ENCODE assay signal across 2 cellular contexts in the genomic region with DNA sequence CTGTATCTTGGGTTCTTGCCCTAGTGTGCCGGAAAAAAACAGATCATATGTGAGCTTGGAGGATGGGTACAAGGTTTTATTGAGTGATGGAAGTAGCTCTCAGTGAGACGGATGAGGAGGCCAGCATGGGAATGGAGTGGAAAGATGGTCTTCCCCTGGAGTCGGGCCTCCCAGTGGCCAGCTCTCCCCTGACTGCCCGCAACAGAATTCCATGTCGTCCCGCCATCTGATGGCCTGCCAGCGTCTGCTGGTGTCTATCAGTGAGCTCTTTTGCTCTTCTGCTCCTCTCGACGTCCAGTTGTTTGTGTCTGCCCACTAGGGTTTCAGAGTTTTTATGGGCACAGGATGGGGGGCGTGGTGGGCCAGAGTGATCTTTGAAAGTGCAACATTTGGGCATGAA.
TF ChIP-seq lines count a peak whose summit lies in the region.

No MANE protein-coding gene starts in this region.

TF ChIP-seq in GM23338, 12 proteins besides CTCF, POLR2A, EP300 and RAD21 (continued from another document):
- TF ChIP-seq, protein P1, sequence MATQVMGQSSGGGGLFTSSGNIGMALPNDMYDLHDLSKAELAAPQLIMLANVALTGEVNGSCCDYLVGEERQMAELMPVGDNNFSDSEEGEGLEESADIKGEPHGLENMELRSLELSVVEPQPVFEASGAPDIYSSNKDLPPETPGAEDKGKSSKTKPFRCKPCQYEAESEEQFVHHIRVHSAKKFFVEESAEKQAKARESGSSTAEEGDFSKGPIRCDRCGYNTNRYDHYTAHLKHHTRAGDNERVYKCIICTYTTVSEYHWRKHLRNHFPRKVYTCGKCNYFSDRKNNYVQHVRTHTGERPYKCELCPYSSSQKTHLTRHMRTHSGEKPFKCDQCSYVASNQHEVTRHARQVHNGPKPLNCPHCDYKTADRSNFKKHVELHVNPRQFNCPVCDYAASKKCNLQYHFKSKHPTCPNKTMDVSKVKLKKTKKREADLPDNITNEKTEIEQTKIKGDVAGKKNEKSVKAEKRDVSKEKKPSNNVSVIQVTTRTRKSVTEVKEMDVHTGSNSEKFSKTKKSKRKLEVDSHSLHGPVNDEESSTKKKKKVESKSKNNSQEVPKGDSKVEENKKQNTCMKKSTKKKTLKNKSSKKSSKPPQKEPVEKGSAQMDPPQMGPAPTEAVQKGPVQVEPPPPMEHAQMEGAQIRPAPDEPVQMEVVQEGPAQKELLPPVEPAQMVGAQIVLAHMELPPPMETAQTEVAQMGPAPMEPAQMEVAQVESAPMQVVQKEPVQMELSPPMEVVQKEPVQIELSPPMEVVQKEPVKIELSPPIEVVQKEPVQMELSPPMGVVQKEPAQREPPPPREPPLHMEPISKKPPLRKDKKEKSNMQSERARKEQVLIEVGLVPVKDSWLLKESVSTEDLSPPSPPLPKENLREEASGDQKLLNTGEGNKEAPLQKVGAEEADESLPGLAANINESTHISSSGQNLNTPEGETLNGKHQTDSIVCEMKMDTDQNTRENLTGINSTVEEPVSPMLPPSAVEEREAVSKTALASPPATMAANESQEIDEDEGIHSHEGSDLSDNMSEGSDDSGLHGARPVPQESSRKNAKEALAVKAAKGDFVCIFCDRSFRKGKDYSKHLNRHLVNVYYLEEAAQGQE (IDR thresholded peaks at IDR 0.05; ENCODE audit: unreplicated experiment), result no peak
- TF ChIP-seq POLR2AphosphoS5 (IDR thresholded peaks at IDR 0.05; ENCODE audit: low read depth), result no peak
- TF ChIP-seq EZH2phosphoT487 (IDR thresholded peaks at IDR 0.05; ENCODE audit: unreplicated experiment), result no peak
- TF ChIP-seq EZH2 (IDR thresholded peaks at IDR 0.05; ENCODE audit: low read depth, unreplicated experiment), result no peak
- TF ChIP-seq, protein P2, sequence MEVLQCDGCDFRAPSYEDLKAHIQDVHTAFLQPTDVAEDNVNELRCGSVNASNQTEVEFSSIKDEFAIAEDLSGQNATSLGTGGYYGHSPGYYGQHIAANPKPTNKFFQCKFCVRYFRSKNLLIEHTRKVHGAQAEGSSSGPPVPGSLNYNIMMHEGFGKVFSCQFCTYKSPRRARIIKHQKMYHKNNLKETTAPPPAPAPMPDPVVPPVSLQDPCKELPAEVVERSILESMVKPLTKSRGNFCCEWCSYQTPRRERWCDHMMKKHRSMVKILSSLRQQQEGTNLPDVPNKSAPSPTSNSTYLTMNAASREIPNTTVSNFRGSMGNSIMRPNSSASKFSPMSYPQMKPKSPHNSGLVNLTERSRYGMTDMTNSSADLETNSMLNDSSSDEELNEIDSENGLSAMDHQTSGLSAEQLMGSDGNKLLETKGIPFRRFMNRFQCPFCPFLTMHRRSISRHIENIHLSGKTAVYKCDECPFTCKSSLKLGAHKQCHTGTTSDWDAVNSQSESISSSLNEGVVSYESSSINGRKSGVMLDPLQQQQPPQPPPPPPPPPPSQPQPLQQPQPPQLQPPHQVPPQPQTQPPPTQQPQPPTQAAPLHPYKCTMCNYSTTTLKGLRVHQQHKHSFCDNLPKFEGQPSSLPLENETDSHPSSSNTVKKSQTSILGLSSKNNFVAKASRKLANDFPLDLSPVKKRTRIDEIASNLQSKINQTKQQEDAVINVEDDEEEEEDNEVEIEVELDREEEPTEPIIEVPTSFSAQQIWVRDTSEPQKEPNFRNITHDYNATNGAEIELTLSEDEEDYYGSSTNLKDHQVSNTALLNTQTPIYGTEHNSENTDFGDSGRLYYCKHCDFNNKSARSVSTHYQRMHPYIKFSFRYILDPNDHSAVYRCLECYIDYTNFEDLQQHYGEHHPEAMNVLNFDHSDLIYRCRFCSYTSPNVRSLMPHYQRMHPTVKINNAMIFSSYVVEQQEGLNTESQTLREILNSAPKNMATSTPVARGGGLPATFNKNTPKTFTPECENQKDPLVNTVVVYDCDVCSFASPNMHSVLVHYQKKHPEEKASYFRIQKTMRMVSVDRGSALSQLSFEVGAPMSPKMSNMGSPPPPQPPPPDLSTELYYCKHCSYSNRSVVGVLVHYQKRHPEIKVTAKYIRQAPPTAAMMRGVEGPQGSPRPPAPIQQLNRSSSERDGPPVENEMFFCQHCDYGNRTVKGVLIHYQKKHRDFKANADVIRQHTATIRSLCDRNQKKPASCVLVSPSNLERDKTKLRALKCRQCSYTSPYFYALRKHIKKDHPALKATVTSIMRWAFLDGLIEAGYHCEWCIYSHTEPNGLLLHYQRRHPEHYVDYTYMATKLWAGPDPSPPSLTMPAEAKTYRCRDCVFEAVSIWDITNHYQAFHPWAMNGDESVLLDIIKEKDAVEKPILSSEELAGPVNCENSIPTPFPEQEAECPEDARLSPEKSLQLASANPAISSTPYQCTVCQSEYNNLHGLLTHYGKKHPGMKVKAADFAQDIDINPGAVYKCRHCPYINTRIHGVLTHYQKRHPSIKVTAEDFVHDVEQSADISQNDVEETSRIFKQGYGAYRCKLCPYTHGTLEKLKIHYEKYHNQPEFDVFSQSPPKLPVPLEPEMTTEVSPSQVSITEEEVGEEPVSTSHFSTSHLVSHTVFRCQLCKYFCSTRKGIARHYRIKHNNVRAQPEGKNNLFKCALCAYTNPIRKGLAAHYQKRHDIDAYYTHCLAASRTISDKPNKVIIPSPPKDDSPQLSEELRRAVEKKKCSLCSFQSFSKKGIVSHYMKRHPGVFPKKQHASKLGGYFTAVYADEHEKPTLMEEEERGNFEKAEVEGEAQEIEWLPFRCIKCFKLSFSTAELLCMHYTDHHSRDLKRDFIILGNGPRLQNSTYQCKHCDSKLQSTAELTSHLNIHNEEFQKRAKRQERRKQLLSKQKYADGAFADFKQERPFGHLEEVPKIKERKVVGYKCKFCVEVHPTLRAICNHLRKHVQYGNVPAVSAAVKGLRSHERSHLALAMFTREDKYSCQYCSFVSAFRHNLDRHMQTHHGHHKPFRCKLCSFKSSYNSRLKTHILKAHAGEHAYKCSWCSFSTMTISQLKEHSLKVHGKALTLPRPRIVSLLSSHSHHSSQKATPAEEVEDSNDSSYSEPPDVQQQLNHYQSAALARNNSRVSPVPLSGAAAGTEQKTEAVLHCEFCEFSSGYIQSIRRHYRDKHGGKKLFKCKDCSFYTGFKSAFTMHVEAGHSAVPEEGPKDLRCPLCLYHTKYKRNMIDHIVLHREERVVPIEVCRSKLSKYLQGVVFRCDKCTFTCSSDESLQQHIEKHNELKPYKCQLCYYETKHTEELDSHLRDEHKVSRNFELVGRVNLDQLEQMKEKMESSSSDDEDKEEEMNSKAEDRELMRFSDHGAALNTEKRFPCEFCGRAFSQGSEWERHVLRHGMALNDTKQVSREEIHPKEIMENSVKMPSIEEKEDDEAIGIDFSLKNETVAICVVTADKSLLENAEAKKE (CRISPR knock-in tag; IDR thresholded peaks at IDR 0.05), result no peak

TF ChIP-seq in WTC11, 78 proteins besides CTCF, POLR2A, EP300 and RAD21 (continued from another document):
- TF ChIP-seq AFF4 (CRISPR knock-in tag; IDR thresholded peaks at IDR 0.05; ENCODE audit: borderline replicate concordance) (no peak), GTF2I (CRISPR knock-in tag; conservative IDR thresholded peaks at IDR 0.05) (no peak), FOXK1 (CRISPR knock-in tag; IDR thresholded peaks at IDR 0.05) (no peak), ZNF232 (CRISPR knock-in tag; IDR thresholded peaks at IDR 0.05) (no peak), ESRRA (CRISPR knock-in tag; IDR thresholded peaks at IDR 0.05; ENCODE audit: borderline replicate concordance) (no peak)
- TF ChIP-seq, protein P3, sequence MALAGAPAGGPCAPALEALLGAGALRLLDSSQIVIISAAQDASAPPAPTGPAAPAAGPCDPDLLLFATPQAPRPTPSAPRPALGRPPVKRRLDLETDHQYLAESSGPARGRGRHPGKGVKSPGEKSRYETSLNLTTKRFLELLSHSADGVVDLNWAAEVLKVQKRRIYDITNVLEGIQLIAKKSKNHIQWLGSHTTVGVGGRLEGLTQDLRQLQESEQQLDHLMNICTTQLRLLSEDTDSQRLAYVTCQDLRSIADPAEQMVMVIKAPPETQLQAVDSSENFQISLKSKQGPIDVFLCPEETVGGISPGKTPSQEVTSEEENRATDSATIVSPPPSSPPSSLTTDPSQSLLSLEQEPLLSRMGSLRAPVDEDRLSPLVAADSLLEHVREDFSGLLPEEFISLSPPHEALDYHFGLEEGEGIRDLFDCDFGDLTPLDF (CRISPR knock-in tag; IDR thresholded peaks at IDR 0.05), result no peak
